6 cellular contexts compared by ENCODE assay signal in the genomic region with DNA sequence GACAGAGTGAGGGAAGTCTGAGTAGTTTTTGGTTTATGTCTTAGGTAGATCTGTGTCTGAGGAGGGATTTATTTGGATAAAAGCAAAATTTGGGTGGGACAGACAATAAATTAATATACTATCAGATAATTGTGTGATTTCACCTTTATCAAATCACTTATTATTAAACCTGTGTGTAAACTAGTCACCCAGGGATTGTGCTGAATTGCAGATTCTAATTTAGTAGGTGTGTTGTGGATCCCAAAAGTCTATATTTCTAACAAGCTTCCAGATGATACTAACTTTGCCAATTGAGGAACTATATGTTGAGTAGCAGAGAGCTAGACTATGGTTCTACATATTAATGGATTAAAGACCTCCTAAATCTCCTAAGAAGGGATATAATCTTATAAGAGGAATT.
"Had no signal": no experiment of that assay in that cellular context is flagged by ENCODE, and none has a peak within 500 bp of the region (broad histone marks: within the 10 kb centered on the region; RNA-seq: fewer than 3 reads in every experiment).

No MANE protein-coding gene starts in this region.

- H3K4me1 Mint-ChIP-seq: IgD-negative memory B cell had no signal

- H3K4me3 Mint-ChIP-seq: IgD-negative memory B cell had no signal

- FAIRE-seq: K562 had no signal

- H3K36me3 Mint-ChIP-seq: IgD-negative memory B cell had no signal

- ATAC-seq: K562 had no signal

- H3K27ac ChIP-seq: HL-60 had no signal

- H3K27ac Mint-ChIP-seq: IgD-negative memory B cell had no signal

- DNase-seq: IMR-90, KBM-7, KG1 had no signal

- H3K4me3 ChIP-seq: K562 had no signal

- H3K27me3 Mint-ChIP-seq: IgD-negative memory B cell had no signal
